In genomic region chr13:64278493-64278892, GRCh38 we compare ENCODE assay signal across 19 cellular contexts.
DNase-seq lines count a peak whose midpoint lies in the region; ATAC-seq and TF ChIP-seq lines count a peak whose summit lies in the region.
"Had no signal": no experiment of that assay in that cellular context is flagged by ENCODE, and none has a peak within 500 bp of the region (broad histone marks: within the 10 kb centered on the region; RNA-seq: fewer than 3 reads in every experiment).

No MANE protein-coding gene starts in this region.

- no peaks in the 10 kb centered on the region for H3K79me2 ChIP-seq in PC-9 (ENCODE audit: low read depth)

- H3K9me3 ChIP-seq in PC-9 (ENCODE audit: insufficient read depth, low read depth), result 0 out of 2 replicates have a peak, but pooled peaks cover 9% of the 10 kb centered on the region
- H3K9me3 ChIP-seq: ascending aorta, gastrocnemius medialis had no signal

- CTCF ChIA-PET in BJ (lab: Yijun Ruan, JAX) (no interaction called here), PC-9 (lab: Charles Lee) (no interaction called here)

- intact Hi-C loops in PC-9 (cut with micrococcal nuclease; ENCODE audit: unreplicated experiment), result no loop called here

- BruUV-seq in PC-9 (replicated peaks; lab: Mats Ljungman, UMichigan), result no TSS peak

- H3K27me3 ChIP-seq in BJ (ENCODE audit: control insufficient read depth, insufficient read depth, low read length), result no peaks in the 10 kb centered on the region
- no peaks in the 10 kb centered on the region for H3K27me3 ChIP-seq in PC-9 (ENCODE audit: insufficient read depth, low read depth)
- H3K27me3 ChIP-seq: ascending aorta, BLaER1, gastrocnemius medialis had no signal

- ATAC-seq in GM21526 (IDR thresholded peaks at IDR 0.05; ENCODE audit: low FRiP score, unreplicated experiment) (no peak), HG02981 (IDR thresholded peaks at IDR 0.05; ENCODE audit: unreplicated experiment) (no peak)
- ATAC-seq: activated T-cell treated with anti-CD3 and anti-CD28 coated beads, Interleukin-2, amount 50 U/mL, for 4 hours; gastrocnemius medialis had no signal

- H3K27ac ChIP-seq in PC-9, result no peak overlapping the region
- H3K27ac ChIP-seq: ascending aorta, BLaER1, gastrocnemius medialis had no signal

- H2AFZ ChIP-seq in PC-9, result no peak overlapping the region

- H3K36me3 ChIP-seq in BJ (ENCODE audit: control insufficient read depth, insufficient read depth, low read length) (no peaks in the 10 kb centered on the region), PC-9 (ENCODE audit: low read depth) (no peaks in the 10 kb centered on the region)
- H3K36me3 ChIP-seq: ascending aorta, BLaER1, gastrocnemius medialis had no signal

- H3K4me1 ChIP-seq in PC-9 (replicated peaks; ENCODE audit: insufficient read depth), result peaks cover 13% of the 10 kb centered on the region
- H3K4me1 ChIP-seq: ascending aorta, gastrocnemius medialis had no signal

- no peak overlapping the region for H3K4me3 ChIP-seq in BJ (ENCODE audit: low read depth, low read length)
- no peak overlapping the region for H3K4me3 ChIP-seq in PC-9
- no peak overlapping the region for H3K4me3 ChIP-seq in cardiac fibroblast (replicated peaks in 1 of 2; ENCODE audit: low read depth in 2 of 2, low read length in 2 of 2)
- H3K4me3 ChIP-seq: ascending aorta, BLaER1, gastrocnemius medialis had no signal

- peak overlapping the region; percentile 28; the same call in 1 of the 2 replicates for H3K4me2 ChIP-seq in PC-9
- H3K4me2 ChIP-seq: BLaER1 had no signal

- no peaks in the 10 kb centered on the region for H3K9me2 ChIP-seq in PC-9 (ENCODE audit: insufficient read depth)

- no peak for TF ChIP-seq CTCF in BJ (IDR thresholded peaks at IDR 0.05; ENCODE audit: insufficient read depth, low read depth, low read length)
- no peak for TF ChIP-seq CTCF in PC-9 (conservative IDR thresholded peaks at IDR 0.05)
- no peak for TF ChIP-seq CTCF in cardiac fibroblast (IDR thresholded peaks at IDR 0.05; ENCODE audit: low read depth, low read length)

- peak; percentile 26 for DNase-seq in BJ (ENCODE audit: low read depth)
- peak; percentile 29 to 69 for DNase-seq in PC-9
- peak; percentile 29 to 79 for DNase-seq in cardiac fibroblast (ENCODE audit: low read depth in 2 of 2)
- DNase-seq in non-pigmented ciliary epithelial cell (ENCODE audit: low read depth), result peak; percentile 36
- no peak for DNase-seq in anterior cingulate cortex (lab: John Stamatoyannopoulos, UW)
- DNase-seq in medulla oblongata (ENCODE audit: extremely low spot score), result no peak
- DNase-seq: activated CD4-positive, alpha-beta T cell treated with anti-CD3 and anti-CD28 coated beads, Interleukin-2, amount 10 ng/mL, durations not matched to agents 7 days and 5 days; activated T-cell treated with anti-CD3 and anti-CD28 coated beads, Interleukin-2, amount 50 U/mL, for 4 hours; DMS153; gastrocnemius medialis; H7; Kasumi-1; NCI-H1930; NCI-H69; T1000 had no signal

- POLR2A ChIA-PET in BJ (lab: Charles Lee), result no interaction called here
- POLR2A ChIA-PET in PC-9 (lab: Charles Lee; ENCODE audit: unreplicated experiment), result no interaction called here

- no peaks in the 10 kb centered on the region; the same call in 1 of the 2 replicates for H3F3A ChIP-seq in PC-9 (ENCODE audit: insufficient read depth, low read depth)

- no peaks in the 10 kb centered on the region for H4K20me1 ChIP-seq in PC-9 (ENCODE audit: insufficient read depth)
- H4K20me1 ChIP-seq: BLaER1 had no signal

Comparison
In these comparisons a context has a peak if more than half of its experiments do, and no peak if none do; other contexts are left out.
1. DNase-seq: peak in BJ (single experiment), PC-9 (2 of 2), cardiac fibroblast (2 of 2) and non-pigmented ciliary epithelial cell (single experiment); none in anterior cingulate cortex (0 of 58) and medulla oblongata (single experiment).